Comparison of ENCODE assay signal across 1 cellular context in the genomic region with DNA sequence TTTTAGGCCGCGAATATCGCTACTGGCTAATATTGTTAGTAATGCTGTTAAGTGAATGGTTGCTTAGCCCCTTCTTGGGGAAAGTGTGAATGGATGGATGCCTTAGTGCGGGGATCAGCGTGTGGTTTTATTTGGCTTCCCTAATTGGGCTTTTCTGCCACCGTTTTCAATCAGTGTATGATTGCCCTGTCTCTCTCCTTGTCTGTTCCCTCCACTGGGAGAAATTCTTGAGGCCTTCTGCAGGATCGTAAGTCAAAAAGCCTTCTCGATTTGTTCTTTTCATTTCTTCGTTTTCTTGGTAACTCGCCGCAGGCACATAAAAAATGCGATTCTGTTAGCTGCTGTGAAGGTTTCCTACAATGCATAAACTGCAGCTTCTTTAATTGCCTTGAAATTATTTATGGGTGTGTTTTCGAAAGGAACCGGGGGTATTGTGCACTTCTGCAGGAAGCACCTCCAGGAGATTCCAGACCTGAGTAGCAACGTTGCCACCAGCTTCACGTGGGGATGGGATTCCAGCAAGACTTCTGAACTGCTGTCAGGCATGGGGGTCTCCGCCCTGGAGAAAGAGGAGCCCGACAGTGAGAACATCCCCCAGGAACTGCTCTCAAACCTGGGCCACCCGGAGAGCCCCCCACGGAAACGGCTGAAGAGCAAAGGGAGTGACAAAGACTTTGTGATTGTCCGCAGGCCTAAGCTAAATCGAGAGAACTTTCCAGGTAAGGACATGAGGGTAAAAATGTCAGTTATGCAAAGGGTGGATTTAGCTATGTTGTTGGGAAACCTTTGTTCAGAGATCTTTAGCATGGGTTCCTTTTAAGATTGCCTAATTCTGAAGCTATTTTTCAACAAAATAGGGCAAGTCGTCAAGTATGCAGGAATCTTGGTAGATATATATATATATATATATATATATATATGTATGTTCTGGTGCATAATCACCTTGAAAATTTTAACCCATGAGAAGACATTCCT.
TF ChIP-seq lines count a peak whose summit lies in the region.

No MANE protein-coding gene starts in this region.

TF ChIP-seq in HepG2, 621 proteins besides CTCF, POLR2A, EP300 and RAD21 (continues in another document):
- no peak for TF ChIP-seq ELF3 (CRISPR knock-in tag; IDR thresholded peaks at IDR 0.05)
- TF ChIP-seq ZNF777 (CRISPR knock-in tag; IDR thresholded peaks at IDR 0.05): no peak
- TF ChIP-seq ZNF746 (CRISPR knock-in tag; IDR thresholded peaks at IDR 0.05): 0 out of 2 replicates have a peak, but pooled peaks have one; percentile 38
- TF ChIP-seq, protein P1, sequence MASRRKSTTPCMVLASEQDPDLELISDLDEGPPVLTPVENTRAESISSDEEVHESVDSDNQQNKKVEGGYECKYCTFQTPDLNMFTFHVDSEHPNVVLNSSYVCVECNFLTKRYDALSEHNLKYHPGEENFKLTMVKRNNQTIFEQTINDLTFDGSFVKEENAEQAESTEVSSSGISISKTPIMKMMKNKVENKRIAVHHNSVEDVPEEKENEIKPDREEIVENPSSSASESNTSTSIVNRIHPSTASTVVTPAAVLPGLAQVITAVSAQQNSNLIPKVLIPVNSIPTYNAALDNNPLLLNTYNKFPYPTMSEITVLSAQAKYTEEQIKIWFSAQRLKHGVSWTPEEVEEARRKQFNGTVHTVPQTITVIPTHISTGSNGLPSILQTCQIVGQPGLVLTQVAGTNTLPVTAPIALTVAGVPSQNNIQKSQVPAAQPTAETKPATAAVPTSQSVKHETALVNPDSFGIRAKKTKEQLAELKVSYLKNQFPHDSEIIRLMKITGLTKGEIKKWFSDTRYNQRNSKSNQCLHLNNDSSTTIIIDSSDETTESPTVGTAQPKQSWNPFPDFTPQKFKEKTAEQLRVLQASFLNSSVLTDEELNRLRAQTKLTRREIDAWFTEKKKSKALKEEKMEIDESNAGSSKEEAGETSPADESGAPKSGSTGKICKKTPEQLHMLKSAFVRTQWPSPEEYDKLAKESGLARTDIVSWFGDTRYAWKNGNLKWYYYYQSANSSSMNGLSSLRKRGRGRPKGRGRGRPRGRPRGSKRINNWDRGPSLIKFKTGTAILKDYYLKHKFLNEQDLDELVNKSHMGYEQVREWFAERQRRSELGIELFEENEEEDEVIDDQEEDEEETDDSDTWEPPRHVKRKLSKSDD (CRISPR knock-in tag; IDR thresholded peaks at IDR 0.05; ENCODE audit: low read depth): no peak
- no peak for TF ChIP-seq MED8 (CRISPR knock-in tag; IDR thresholded peaks at IDR 0.05; ENCODE audit: insufficient replicate concordance)
- TF ChIP-seq NFYC (CRISPR knock-in tag; IDR thresholded peaks at IDR 0.05): no peak
- TF ChIP-seq ZNF33B (CRISPR knock-in tag; IDR thresholded peaks at IDR 0.05): no peak
- no peak for TF ChIP-seq TCF7L2 (IDR thresholded peaks at IDR 0.05; ENCODE audit: low read depth, low read length)
- TF ChIP-seq, protein P2, sequence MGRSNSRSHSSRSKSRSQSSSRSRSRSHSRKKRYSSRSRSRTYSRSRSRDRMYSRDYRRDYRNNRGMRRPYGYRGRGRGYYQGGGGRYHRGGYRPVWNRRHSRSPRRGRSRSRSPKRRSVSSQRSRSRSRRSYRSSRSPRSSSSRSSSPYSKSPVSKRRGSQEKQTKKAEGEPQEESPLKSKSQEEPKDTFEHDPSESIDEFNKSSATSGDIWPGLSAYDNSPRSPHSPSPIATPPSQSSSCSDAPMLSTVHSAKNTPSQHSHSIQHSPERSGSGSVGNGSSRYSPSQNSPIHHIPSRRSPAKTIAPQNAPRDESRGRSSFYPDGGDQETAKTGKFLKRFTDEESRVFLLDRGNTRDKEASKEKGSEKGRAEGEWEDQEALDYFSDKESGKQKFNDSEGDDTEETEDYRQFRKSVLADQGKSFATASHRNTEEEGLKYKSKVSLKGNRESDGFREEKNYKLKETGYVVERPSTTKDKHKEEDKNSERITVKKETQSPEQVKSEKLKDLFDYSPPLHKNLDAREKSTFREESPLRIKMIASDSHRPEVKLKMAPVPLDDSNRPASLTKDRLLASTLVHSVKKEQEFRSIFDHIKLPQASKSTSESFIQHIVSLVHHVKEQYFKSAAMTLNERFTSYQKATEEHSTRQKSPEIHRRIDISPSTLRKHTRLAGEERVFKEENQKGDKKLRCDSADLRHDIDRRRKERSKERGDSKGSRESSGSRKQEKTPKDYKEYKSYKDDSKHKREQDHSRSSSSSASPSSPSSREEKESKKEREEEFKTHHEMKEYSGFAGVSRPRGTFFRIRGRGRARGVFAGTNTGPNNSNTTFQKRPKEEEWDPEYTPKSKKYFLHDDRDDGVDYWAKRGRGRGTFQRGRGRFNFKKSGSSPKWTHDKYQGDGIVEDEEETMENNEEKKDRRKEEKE (IDR thresholded peaks at IDR 0.05): no peak
- TF ChIP-seq ZNF451 (CRISPR knock-in tag; IDR thresholded peaks at IDR 0.05): no peak
- TF ChIP-seq IRX3 (CRISPR knock-in tag; IDR thresholded peaks at IDR 0.05; ENCODE audit: borderline replicate concordance, low read depth): no peak; the same call in 1 of the 2 replicates
- no peak for TF ChIP-seq NFYB (CRISPR knock-in tag; IDR thresholded peaks at IDR 0.05)
- TF ChIP-seq ZNF788 (CRISPR knock-in tag; IDR thresholded peaks at IDR 0.05; ENCODE audit: borderline replicate concordance): no peak
- 0 out of 2 replicates have a peak, but pooled peaks have one; percentile 18 for TF ChIP-seq ZNF761 (CRISPR knock-in tag; conservative IDR thresholded peaks at IDR 0.05)
- TF ChIP-seq GFI1 (CRISPR knock-in tag; IDR thresholded peaks at IDR 0.05; ENCODE audit: borderline replicate concordance): no peak
- peak; percentile 13; the same call in 1 of the 2 replicates for TF ChIP-seq ZFX (CRISPR knock-in tag; IDR thresholded peaks at IDR 0.05; ENCODE audit: low read depth)
- TF ChIP-seq ZSCAN20 (CRISPR knock-in tag; IDR thresholded peaks at IDR 0.05; ENCODE audit: borderline replicate concordance): no peak
- 0 out of 2 replicates have a peak, but pooled peaks have one; percentile 23 for TF ChIP-seq SAP130 (CRISPR knock-in tag; IDR thresholded peaks at IDR 0.05; ENCODE audit: low read depth)
- peak; percentile 7; the same call in 1 of the 2 replicates for TF ChIP-seq DMAP1 (CRISPR knock-in tag; IDR thresholded peaks at IDR 0.05)
- TF ChIP-seq, protein P3, sequence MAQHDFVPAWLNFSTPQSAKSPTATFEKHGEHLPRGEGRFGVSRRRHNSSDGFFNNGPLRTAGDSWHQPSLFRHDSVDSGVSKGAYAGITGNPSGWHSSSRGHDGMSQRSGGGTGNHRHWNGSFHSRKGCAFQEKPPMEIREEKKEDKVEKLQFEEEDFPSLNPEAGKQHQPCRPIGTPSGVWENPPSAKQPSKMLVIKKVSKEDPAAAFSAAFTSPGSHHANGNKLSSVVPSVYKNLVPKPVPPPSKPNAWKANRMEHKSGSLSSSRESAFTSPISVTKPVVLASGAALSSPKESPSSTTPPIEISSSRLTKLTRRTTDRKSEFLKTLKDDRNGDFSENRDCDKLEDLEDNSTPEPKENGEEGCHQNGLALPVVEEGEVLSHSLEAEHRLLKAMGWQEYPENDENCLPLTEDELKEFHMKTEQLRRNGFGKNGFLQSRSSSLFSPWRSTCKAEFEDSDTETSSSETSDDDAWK (CRISPR knock-in tag; IDR thresholded peaks at IDR 0.05): no peak
- TF ChIP-seq ZBTB1 (CRISPR knock-in tag; IDR thresholded peaks at IDR 0.05; ENCODE audit: borderline replicate concordance): no peak
- TF ChIP-seq, protein P4, sequence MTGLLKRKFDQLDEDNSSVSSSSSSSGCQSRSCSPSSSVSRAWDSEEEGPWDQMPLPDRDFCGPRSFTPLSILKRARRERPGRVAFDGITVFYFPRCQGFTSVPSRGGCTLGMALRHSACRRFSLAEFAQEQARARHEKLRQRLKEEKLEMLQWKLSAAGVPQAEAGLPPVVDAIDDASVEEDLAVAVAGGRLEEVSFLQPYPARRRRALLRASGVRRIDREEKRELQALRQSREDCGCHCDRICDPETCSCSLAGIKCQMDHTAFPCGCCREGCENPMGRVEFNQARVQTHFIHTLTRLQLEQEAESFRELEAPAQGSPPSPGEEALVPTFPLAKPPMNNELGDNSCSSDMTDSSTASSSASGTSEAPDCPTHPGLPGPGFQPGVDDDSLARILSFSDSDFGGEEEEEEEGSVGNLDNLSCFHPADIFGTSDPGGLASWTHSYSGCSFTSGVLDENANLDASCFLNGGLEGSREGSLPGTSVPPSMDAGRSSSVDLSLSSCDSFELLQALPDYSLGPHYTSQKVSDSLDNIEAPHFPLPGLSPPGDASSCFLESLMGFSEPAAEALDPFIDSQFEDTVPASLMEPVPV (CRISPR knock-in tag; IDR thresholded peaks at IDR 0.05): no peak; the same call in 1 of the 2 replicates
- TF ChIP-seq, protein P5, sequence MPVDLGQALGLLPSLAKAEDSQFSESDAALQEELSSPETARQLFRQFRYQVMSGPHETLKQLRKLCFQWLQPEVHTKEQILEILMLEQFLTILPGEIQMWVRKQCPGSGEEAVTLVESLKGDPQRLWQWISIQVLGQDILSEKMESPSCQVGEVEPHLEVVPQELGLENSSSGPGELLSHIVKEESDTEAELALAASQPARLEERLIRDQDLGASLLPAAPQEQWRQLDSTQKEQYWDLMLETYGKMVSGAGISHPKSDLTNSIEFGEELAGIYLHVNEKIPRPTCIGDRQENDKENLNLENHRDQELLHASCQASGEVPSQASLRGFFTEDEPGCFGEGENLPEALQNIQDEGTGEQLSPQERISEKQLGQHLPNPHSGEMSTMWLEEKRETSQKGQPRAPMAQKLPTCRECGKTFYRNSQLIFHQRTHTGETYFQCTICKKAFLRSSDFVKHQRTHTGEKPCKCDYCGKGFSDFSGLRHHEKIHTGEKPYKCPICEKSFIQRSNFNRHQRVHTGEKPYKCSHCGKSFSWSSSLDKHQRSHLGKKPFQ (CRISPR knock-in tag; IDR thresholded peaks at IDR 0.05; ENCODE audit: insufficient replicate concordance): peak; percentile 24
- no peak for TF ChIP-seq ELF1 (CRISPR knock-in tag; IDR thresholded peaks at IDR 0.05)
- TF ChIP-seq, protein P6, sequence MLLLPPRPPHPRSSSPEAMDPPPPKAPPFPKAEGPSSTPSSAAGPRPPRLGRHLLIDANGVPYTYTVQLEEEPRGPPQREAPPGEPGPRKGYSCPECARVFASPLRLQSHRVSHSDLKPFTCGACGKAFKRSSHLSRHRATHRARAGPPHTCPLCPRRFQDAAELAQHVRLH (CRISPR knock-in tag; IDR thresholded peaks at IDR 0.05; ENCODE audit: borderline replicate concordance, low read depth): no peak
- TF ChIP-seq, protein P7, sequence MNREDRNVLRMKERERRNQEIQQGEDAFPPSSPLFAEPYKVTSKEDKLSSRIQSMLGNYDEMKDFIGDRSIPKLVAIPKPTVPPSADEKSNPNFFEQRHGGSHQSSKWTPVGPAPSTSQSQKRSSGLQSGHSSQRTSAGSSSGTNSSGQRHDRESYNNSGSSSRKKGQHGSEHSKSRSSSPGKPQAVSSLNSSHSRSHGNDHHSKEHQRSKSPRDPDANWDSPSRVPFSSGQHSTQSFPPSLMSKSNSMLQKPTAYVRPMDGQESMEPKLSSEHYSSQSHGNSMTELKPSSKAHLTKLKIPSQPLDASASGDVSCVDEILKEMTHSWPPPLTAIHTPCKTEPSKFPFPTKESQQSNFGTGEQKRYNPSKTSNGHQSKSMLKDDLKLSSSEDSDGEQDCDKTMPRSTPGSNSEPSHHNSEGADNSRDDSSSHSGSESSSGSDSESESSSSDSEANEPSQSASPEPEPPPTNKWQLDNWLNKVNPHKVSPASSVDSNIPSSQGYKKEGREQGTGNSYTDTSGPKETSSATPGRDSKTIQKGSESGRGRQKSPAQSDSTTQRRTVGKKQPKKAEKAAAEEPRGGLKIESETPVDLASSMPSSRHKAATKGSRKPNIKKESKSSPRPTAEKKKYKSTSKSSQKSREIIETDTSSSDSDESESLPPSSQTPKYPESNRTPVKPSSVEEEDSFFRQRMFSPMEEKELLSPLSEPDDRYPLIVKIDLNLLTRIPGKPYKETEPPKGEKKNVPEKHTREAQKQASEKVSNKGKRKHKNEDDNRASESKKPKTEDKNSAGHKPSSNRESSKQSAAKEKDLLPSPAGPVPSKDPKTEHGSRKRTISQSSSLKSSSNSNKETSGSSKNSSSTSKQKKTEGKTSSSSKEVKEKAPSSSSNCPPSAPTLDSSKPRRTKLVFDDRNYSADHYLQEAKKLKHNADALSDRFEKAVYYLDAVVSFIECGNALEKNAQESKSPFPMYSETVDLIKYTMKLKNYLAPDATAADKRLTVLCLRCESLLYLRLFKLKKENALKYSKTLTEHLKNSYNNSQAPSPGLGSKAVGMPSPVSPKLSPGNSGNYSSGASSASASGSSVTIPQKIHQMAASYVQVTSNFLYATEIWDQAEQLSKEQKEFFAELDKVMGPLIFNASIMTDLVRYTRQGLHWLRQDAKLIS (CRISPR knock-in tag; IDR thresholded peaks at IDR 0.05): no peak
- TF ChIP-seq, protein P8, sequence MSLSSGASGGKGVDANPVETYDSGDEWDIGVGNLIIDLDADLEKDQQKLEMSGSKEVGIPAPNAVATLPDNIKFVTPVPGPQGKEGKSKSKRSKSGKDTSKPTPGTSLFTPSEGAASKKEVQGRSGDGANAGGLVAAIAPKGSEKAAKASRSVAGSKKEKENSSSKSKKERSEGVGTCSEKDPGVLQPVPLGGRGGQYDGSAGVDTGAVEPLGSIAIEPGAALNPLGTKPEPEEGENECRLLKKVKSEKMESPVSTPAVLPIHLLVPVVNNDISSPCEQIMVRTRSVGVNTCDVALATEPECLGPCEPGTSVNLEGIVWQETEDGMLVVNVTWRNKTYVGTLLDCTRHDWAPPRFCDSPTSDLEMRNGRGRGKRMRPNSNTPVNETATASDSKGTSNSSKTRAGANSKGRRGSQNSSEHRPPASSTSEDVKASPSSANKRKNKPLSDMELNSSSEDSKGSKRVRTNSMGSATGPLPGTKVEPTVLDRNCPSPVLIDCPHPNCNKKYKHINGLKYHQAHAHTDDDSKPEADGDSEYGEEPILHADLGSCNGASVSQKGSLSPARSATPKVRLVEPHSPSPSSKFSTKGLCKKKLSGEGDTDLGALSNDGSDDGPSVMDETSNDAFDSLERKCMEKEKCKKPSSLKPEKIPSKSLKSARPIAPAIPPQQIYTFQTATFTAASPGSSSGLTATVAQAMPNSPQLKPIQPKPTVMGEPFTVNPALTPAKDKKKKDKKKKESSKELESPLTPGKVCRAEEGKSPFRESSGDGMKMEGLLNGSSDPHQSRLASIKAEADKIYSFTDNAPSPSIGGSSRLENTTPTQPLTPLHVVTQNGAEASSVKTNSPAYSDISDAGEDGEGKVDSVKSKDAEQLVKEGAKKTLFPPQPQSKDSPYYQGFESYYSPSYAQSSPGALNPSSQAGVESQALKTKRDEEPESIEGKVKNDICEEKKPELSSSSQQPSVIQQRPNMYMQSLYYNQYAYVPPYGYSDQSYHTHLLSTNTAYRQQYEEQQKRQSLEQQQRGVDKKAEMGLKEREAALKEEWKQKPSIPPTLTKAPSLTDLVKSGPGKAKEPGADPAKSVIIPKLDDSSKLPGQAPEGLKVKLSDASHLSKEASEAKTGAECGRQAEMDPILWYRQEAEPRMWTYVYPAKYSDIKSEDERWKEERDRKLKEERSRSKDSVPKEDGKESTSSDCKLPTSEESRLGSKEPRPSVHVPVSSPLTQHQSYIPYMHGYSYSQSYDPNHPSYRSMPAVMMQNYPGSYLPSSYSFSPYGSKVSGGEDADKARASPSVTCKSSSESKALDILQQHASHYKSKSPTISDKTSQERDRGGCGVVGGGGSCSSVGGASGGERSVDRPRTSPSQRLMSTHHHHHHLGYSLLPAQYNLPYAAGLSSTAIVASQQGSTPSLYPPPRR (CRISPR knock-in tag; IDR thresholded peaks at IDR 0.05; ENCODE audit: borderline replicate concordance): no peak
